ENCODE assay signal across 24 cellular contexts in genomic region chr18:72114801-72115594, GRCh38.
"Had no signal": no experiment of that assay in that cellular context is flagged by ENCODE, and none has a peak within 500 bp of the region (broad histone marks: within the 10 kb centered on the region; RNA-seq: fewer than 3 reads in every experiment).

No MANE protein-coding gene starts in this region.

- H3K36me3 ChIP-seq: breast epithelium, esophagus squamous epithelium, gastroesophageal sphincter, lower lobe of right lung, thyroid gland, upper lobe of right lung had no signal

- H3K27ac Mint-ChIP-seq: activated B cell treated with CpG ODN at 0.5 μM for 24 hours; activated CD4-positive, alpha-beta T cell treated with anti-CD3 and anti-CD28 coated beads for 36 hours; activated naive CD8-positive, alpha-beta T cell treated with anti-CD3 and anti-CD28 coated beads for 36 hours; natural killer cell; progenitor cell of endocrine pancreas; T-helper 1 cell treated with Interleukin-12 subunit alpha and Interleukin-12 subunit beta and Interleukin-4 antibody, amounts not matched to agents 30 μg/mL and 1 μg/mL, for 36 hours had no signal

- H3K36me3 Mint-ChIP-seq: activated naive CD8-positive, alpha-beta T cell treated with anti-CD3 and anti-CD28 coated beads for 36 hours; natural killer cell had no signal

- H3K27me3 ChIP-seq: breast epithelium, esophagus squamous epithelium, gastroesophageal sphincter, thyroid gland, upper lobe of right lung had no signal

- H3K9me3 ChIP-seq: breast epithelium, gastroesophageal sphincter, lower lobe of right lung, thyroid gland, upper lobe of right lung had no signal

- H3K4me1 ChIP-seq: breast epithelium, esophagus squamous epithelium, gastroesophageal sphincter, lower lobe of right lung, thyroid gland, upper lobe of right lung had no signal

- H3K4me3 ChIP-seq: breast epithelium, coronary artery, esophagus squamous epithelium, gastroesophageal sphincter, lower lobe of right lung, thyroid gland, upper lobe of right lung had no signal

- ATAC-seq: activated CD4-positive, alpha-beta T cell treated with anti-CD3 and anti-CD28 coated beads for 36 hours; activated T-cell treated with anti-CD3 and anti-CD28 coated beads, Interleukin-2, amount 50 U/mL, for 4 hours; gastroesophageal sphincter; left colon; lower lobe of right lung; natural killer cell; stimulated activated naive CD8-positive, alpha-beta T cell treated with anti-CD3 and anti-CD28 coated beads, Interleukin-15, Interleukin-2, amounts not matched to agents 100 U/mL and 50 U/mL, for 24 hours; upper lobe of right lung had no signal

- H3K27ac ChIP-seq: breast epithelium, coronary artery, esophagus squamous epithelium, gastroesophageal sphincter, lower lobe of right lung, thyroid gland, upper lobe of right lung had no signal

- H3K4me3 Mint-ChIP-seq: activated B cell treated with CpG ODN at 0.5 μM for 24 hours; activated CD4-positive, alpha-beta T cell treated with anti-CD3 and anti-CD28 coated beads for 36 hours; activated naive CD8-positive, alpha-beta T cell treated with anti-CD3 and anti-CD28 coated beads for 36 hours; activated T-cell treated with anti-CD3 and anti-CD28 coated beads, Interleukin-2, amount 50 U/mL, for 4 hours; natural killer cell; T-helper 1 cell treated with Interleukin-12 subunit alpha and Interleukin-12 subunit beta and Interleukin-4 antibody, amounts not matched to agents 30 μg/mL and 1 μg/mL, for 36 hours had no signal

- H3K4me1 Mint-ChIP-seq: activated B cell treated with CpG ODN at 0.5 μM for 24 hours; activated CD4-positive, alpha-beta T cell treated with anti-CD3 and anti-CD28 coated beads for 36 hours; activated naive CD8-positive, alpha-beta T cell treated with anti-CD3 and anti-CD28 coated beads for 36 hours; natural killer cell had no signal

- H3K9me3 Mint-ChIP-seq: activated B cell treated with CpG ODN at 0.5 μM for 24 hours; activated naive CD8-positive, alpha-beta T cell treated with anti-CD3 and anti-CD28 coated beads for 36 hours had no signal

- H3K27me3 Mint-ChIP-seq: activated B cell treated with CpG ODN at 0.5 μM for 24 hours; activated CD4-positive, alpha-beta T cell treated with anti-CD3 and anti-CD28 coated beads for 36 hours; activated naive CD8-positive, alpha-beta T cell treated with anti-CD3 and anti-CD28 coated beads for 36 hours; progenitor cell of endocrine pancreas had no signal

- DNase-seq: activated B cell treated with CpG ODN at 0.5 μM for 24 hours; activated CD4-positive, alpha-beta T cell treated with anti-CD3 and anti-CD28 coated beads for 36 hours; activated CD4-positive, alpha-beta T cell treated with anti-CD3 and anti-CD28 coated beads, Interleukin-2, amount 50 U/mL, for 48 hours; activated CD8-positive, alpha-beta memory T cell treated with anti-CD3 and anti-CD28 coated beads, Interleukin-2, amount 50 U/mL, for 48 hours; activated naive CD4-positive, alpha-beta T cell treated with Interleukin-2 at 50 U/mL for 16 hours; activated naive CD8-positive, alpha-beta T cell treated with anti-CD3 and anti-CD28 coated beads for 36 hours; activated T-cell treated with anti-CD3 and anti-CD28 coated beads, Interleukin-2, amount 50 U/mL, for 4 hours; cerebellar nuclear complex; esophagus squamous epithelium; head of caudate nucleus; islet precursor cell; left colon; lower lobe of right lung; natural killer cell; stimulated activated CD4-positive, alpha-beta T cell treated with anti-CD3 and anti-CD28 coated beads, Interleukin-4, amount 100 ng/mL, for 24 hours; stimulated activated naive CD8-positive, alpha-beta T cell treated with anti-CD3 and anti-CD28 coated beads, Interleukin-15, Interleukin-2, amounts not matched to agents 100 U/mL and 50 U/mL, for 24 hours; substantia nigra; thyroid gland; upper lobe of right lung had no signal
